In genomic region chr6:15691250-15691869, GRCh38 we compare ENCODE assay signal across 1 cellular context.
TF ChIP-seq lines count a peak whose summit lies in the region.

No MANE protein-coding gene starts in this region.

TF ChIP-seq in HepG2, 621 proteins besides CTCF, POLR2A, EP300 and RAD21 (continued from another document and continues in another):
- TF ChIP-seq, protein P1, sequence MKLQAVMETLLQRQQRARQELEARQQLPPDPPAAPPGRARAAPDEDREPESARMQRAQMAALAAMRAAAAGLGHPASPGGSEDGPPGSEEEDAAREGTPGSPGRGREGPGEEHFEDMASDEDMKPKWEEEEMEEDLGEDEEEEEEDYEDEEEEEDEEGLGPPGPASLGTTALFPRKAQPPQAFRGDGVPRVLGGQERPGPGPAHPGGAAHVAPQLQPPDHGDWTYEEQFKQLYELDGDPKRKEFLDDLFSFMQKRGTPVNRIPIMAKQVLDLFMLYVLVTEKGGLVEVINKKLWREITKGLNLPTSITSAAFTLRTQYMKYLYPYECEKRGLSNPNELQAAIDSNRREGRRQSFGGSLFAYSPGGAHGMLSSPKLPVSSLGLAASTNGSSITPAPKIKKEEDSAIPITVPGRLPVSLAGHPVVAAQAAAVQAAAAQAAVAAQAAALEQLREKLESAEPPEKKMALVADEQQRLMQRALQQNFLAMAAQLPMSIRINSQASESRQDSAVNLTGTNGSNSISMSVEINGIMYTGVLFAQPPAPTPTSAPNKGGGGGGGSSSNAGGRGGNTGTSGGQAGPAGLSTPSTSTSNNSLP (IDR thresholded peaks at IDR 0.05; ENCODE audit: low read depth, low read length): peak; percentile 86
- TF ChIP-seq ZC3H13 (CRISPR knock-in tag; IDR thresholded peaks at IDR 0.05) (no peak), GPBP1L1 (CRISPR knock-in tag; IDR thresholded peaks at IDR 0.05) (no peak), ZNF788 (CRISPR knock-in tag; IDR thresholded peaks at IDR 0.05; ENCODE audit: borderline replicate concordance) (peak; percentile 60; the same call in 1 of the 2 replicates), REXO4 (CRISPR knock-in tag; IDR thresholded peaks at IDR 0.05; ENCODE audit: borderline replicate concordance) (no peak), NR2F2 (IDR thresholded peaks at IDR 0.05; ENCODE audit: borderline replicate concordance, low read depth) (no peak; the same call in 1 of the 2 replicates), HCFC1 (IDR thresholded peaks at IDR 0.05; ENCODE audit: low read depth, low read length) (no peak), GMEB1 (CRISPR knock-in tag; IDR thresholded peaks at IDR 0.05; ENCODE audit: borderline replicate concordance) (0 out of 2 replicates have a peak, but pooled peaks have one; percentile 31), ZNF839 (CRISPR knock-in tag; IDR thresholded peaks at IDR 0.05; ENCODE audit: borderline replicate concordance) (no peak), TBX2 (CRISPR knock-in tag; IDR thresholded peaks at IDR 0.05; ENCODE audit: borderline replicate concordance) (0 out of 2 replicates have a peak, but pooled peaks have one; percentile 26), ATF5 (CRISPR knock-in tag; IDR thresholded peaks at IDR 0.05; ENCODE audit: low read depth) (no peak), NRL (CRISPR knock-in tag; IDR thresholded peaks at IDR 0.05; ENCODE audit: borderline replicate concordance) (peak; percentile 36; the same call in 1 of the 2 replicates), MAFF (IDR thresholded peaks at IDR 0.05; ENCODE audit: low read depth, low read length) (peak; percentile 52; the same call in 1 of the 2 replicates), ZNF121 (CRISPR knock-in tag; IDR thresholded peaks at IDR 0.05) (0 out of 2 replicates have a peak, but pooled peaks have one; percentile 44), TERF1 (CRISPR knock-in tag; IDR thresholded peaks at IDR 0.05) (no peak), NFIC (IDR thresholded peaks at IDR 0.05; ENCODE audit: low read length) (no peak), SOX13 (IDR thresholded peaks at IDR 0.05) (no peak), SOX13 (CRISPR knock-in tag; conservative IDR thresholded peaks at IDR 0.05 in 1 of 2, IDR thresholded peaks at IDR 0.05 in 1 of 2) (peak in 1 of 2 experiments; percentile 30; a peak in 1 of 4 replicates), RCOR2 (CRISPR knock-in tag; IDR thresholded peaks at IDR 0.05) (peak; percentile 69; the same call in 1 of the 2 replicates), SIN3A (IDR thresholded peaks at IDR 0.05; ENCODE audit: borderline replicate concordance, low read depth, low read length) (no peak), THAP7 (CRISPR knock-in tag; IDR thresholded peaks at IDR 0.05) (no peak), GPN1 (CRISPR knock-in tag; IDR thresholded peaks at IDR 0.05; ENCODE audit: borderline replicate concordance) (no peak), ZBED4 (CRISPR knock-in tag; IDR thresholded peaks at IDR 0.05; ENCODE audit: borderline replicate concordance) (0 out of 2 replicates have a peak, but pooled peaks have one; percentile 63), GTF2F1 (IDR thresholded peaks at IDR 0.05; ENCODE audit: low read length) (no peak), ISX (CRISPR knock-in tag; conservative IDR thresholded peaks at IDR 0.05) (no peak), BHLHE40 (IDR thresholded peaks at IDR 0.05; ENCODE audit: low read length) (peak; percentile 62), BORCS8-MEF2B (CRISPR knock-in tag; IDR thresholded peaks at IDR 0.05) (peak; percentile 77; the same call in 1 of the 2 replicates), HMGXB4 (CRISPR knock-in tag; IDR thresholded peaks at IDR 0.05; ENCODE audit: borderline replicate concordance in 1 of 2, low read depth in 1 of 2) (peak; percentile 93 to 99), MLLT10 (CRISPR knock-in tag; IDR thresholded peaks at IDR 0.05) (no peak), ZNF530 (CRISPR knock-in tag; IDR thresholded peaks at IDR 0.05; ENCODE audit: low read depth) (no peak), ZNF780A (CRISPR knock-in tag; IDR thresholded peaks at IDR 0.05) (no peak), EHMT2 (IDR thresholded peaks at IDR 0.05; ENCODE audit: borderline replicate concordance, low read depth, low read length) (no peak), ZNF430 (CRISPR knock-in tag; IDR thresholded peaks at IDR 0.05) (0 out of 2 replicates have a peak, but pooled peaks have one; percentile 54), MNT (IDR thresholded peaks at IDR 0.05) (no peak), ZNF276 (CRISPR knock-in tag; IDR thresholded peaks at IDR 0.05; ENCODE audit: low read depth) (no peak), MTA3 (CRISPR knock-in tag; IDR thresholded peaks at IDR 0.05) (no peak), SIX4 (CRISPR knock-in tag; IDR thresholded peaks at IDR 0.05) (0 out of 2 replicates have a peak, but pooled peaks have one; percentile 36), MXD1 (CRISPR knock-in tag; IDR thresholded peaks at IDR 0.05) (no peak), ZFY (CRISPR knock-in tag; IDR thresholded peaks at IDR 0.05) (no peak), ZNF589 (CRISPR knock-in tag; conservative IDR thresholded peaks at IDR 0.05) (no peak), ZUFSP (CRISPR knock-in tag; IDR thresholded peaks at IDR 0.05; ENCODE audit: borderline replicate concordance) (no peak), ZNF614 (CRISPR knock-in tag; IDR thresholded peaks at IDR 0.05; ENCODE audit: borderline replicate concordance) (peak; percentile 53; the same call in 1 of the 2 replicates), RXRA (CRISPR knock-in tag; IDR thresholded peaks at IDR 0.05) (0 out of 2 replicates have a peak, but pooled peaks have one; percentile 41)
